In the genomic region with DNA sequence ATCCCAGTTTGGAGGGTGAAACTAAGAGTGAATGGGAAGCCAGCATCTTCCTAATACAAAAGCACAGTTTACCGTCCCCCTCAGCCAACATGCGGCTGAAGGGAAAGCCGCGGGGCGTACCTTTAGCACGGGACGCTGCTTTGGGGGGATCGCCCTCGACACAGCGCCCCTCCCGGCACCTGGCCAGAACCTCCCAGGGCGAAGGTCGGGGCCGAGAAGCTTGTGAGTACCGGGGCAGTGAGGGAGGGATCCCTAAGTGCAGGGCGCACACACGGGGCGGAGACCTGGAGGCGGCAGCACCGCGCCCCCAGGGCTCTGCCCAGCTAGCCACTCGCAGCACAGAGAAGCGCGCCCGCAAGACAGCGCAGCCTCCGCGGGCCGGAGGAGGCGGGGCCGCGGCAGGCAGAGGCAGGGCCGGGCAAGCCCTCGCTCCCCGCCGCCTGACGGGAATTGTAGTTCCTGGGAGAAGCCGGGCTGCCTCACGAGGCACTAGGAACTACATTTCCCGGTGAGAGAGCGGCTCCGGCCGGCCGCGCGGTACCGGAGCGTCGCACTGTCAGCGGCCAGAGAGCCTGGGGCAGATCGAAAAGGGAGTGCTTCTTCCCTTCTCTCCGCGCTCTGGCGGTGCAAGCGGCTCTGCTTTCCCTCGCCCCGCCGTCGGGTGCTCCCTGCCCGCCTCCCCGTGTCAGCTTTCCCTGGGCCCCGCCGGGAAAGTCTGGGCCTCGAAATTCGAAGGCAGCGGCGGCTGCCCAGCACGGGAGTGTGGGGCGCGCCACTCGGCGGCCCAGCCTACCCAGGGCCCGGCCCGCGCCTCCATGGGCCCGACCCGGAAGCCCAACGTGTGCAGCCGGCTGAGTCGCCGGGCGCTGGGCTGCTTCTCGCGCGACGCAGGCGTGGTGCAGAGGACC, we compare ENCODE assay signal across 1 cellular context.
A peak's percentile ranks its signal among the peaks of the same experiment; 100 is the strongest.
TF ChIP-seq lines count a peak whose summit lies in the region.

A gene with protein sequence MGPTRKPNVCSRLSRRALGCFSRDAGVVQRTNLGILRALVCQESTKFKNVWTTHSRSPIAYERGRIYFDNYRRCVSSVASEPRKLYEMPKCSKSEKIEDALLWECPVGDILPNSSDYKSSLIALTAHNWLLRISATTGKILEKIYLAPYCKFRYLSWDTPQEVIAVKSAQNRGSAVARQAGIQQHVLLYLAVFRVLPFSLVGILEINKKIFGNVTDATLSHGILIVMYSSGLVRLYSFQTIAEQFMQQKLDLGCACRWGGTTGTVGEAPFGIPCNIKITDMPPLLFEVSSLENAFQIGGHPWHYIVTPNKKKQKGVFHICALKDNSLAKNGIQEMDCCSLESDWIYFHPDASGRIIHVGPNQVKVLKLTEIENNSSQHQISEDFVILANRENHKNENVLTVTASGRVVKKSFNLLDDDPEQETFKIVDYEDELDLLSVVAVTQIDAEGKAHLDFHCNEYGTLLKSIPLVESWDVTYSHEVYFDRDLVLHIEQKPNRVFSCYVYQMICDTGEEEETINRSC (plus strand): TSS at position 464 of the 908 bp plus-strand sequence. CDS start 352 bp downstream, at position 816.
TSS of gene METTL8 (minus strand) at position 228 of the 908 bp plus-strand sequence. CDS start 41,805 bp downstream, outside the sequence.

TF ChIP-seq in H1, 55 proteins besides CTCF, POLR2A, EP300 and RAD21 (continues in another document):
- 0 out of 4 replicates have a peak, but pooled peaks of 1 of the 2 experiments have one; percentile 63 for TF ChIP-seq SIN3A (conservative IDR thresholded peaks at IDR 0.05 in 1 of 2, IDR thresholded peaks at IDR 0.05 in 1 of 2; ENCODE audit: low read depth in 1 of 2, low read length in 2 of 2)
- no peak for TF ChIP-seq EGR1 (IDR thresholded peaks at IDR 0.05; ENCODE audit: borderline replicate concordance, low read depth, low read length)
- no peak for TF ChIP-seq ATF3 (IDR thresholded peaks at IDR 0.05; ENCODE audit: insufficient read depth, low read depth, low read length)
- TF ChIP-seq SP1 (IDR thresholded peaks at IDR 0.05; ENCODE audit: low read depth, low read length) = no peak; the same call in 1 of the 2 replicates
- 0 out of 2 replicates have a peak, but pooled peaks have one; percentile 63 for TF ChIP-seq CHD1 (IDR thresholded peaks at IDR 0.05; ENCODE audit: low read depth, low read length)
- TF ChIP-seq, protein P1, sequence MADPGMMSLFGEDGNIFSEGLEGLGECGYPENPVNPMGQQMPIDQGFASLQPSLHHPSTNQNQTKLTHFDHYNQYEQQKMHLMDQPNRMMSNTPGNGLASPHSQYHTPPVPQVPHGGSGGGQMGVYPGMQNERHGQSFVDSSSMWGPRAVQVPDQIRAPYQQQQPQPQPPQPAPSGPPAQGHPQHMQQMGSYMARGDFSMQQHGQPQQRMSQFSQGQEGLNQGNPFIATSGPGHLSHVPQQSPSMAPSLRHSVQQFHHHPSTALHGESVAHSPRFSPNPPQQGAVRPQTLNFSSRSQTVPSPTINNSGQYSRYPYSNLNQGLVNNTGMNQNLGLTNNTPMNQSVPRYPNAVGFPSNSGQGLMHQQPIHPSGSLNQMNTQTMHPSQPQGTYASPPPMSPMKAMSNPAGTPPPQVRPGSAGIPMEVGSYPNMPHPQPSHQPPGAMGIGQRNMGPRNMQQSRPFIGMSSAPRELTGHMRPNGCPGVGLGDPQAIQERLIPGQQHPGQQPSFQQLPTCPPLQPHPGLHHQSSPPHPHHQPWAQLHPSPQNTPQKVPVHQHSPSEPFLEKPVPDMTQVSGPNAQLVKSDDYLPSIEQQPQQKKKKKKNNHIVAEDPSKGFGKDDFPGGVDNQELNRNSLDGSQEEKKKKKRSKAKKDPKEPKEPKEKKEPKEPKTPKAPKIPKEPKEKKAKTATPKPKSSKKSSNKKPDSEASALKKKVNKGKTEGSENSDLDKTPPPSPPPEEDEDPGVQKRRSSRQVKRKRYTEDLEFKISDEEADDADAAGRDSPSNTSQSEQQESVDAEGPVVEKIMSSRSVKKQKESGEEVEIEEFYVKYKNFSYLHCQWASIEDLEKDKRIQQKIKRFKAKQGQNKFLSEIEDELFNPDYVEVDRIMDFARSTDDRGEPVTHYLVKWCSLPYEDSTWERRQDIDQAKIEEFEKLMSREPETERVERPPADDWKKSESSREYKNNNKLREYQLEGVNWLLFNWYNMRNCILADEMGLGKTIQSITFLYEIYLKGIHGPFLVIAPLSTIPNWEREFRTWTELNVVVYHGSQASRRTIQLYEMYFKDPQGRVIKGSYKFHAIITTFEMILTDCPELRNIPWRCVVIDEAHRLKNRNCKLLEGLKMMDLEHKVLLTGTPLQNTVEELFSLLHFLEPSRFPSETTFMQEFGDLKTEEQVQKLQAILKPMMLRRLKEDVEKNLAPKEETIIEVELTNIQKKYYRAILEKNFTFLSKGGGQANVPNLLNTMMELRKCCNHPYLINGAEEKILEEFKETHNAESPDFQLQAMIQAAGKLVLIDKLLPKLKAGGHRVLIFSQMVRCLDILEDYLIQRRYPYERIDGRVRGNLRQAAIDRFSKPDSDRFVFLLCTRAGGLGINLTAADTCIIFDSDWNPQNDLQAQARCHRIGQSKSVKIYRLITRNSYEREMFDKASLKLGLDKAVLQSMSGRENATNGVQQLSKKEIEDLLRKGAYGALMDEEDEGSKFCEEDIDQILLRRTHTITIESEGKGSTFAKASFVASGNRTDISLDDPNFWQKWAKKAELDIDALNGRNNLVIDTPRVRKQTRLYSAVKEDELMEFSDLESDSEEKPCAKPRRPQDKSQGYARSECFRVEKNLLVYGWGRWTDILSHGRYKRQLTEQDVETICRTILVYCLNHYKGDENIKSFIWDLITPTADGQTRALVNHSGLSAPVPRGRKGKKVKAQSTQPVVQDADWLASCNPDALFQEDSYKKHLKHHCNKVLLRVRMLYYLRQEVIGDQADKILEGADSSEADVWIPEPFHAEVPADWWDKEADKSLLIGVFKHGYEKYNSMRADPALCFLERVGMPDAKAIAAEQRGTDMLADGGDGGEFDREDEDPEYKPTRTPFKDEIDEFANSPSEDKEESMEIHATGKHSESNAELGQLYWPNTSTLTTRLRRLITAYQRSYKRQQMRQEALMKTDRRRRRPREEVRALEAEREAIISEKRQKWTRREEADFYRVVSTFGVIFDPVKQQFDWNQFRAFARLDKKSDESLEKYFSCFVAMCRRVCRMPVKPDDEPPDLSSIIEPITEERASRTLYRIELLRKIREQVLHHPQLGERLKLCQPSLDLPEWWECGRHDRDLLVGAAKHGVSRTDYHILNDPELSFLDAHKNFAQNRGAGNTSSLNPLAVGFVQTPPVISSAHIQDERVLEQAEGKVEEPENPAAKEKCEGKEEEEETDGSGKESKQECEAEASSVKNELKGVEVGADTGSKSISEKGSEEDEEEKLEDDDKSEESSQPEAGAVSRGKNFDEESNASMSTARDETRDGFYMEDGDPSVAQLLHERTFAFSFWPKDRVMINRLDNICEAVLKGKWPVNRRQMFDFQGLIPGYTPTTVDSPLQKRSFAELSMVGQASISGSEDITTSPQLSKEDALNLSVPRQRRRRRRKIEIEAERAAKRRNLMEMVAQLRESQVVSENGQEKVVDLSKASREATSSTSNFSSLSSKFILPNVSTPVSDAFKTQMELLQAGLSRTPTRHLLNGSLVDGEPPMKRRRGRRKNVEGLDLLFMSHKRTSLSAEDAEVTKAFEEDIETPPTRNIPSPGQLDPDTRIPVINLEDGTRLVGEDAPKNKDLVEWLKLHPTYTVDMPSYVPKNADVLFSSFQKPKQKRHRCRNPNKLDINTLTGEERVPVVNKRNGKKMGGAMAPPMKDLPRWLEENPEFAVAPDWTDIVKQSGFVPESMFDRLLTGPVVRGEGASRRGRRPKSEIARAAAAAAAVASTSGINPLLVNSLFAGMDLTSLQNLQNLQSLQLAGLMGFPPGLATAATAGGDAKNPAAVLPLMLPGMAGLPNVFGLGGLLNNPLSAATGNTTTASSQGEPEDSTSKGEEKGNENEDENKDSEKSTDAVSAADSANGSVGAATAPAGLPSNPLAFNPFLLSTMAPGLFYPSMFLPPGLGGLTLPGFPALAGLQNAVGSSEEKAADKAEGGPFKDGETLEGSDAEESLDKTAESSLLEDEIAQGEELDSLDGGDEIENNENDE (IDR thresholded peaks at IDR 0.05; ENCODE audit: insufficient replicate concordance, low read length) = no peak
- TF ChIP-seq KDM1A (IDR thresholded peaks at IDR 0.05; ENCODE audit: borderline replicate concordance, low read length) = no peak
- no peak for TF ChIP-seq NANOG (IDR thresholded peaks at IDR 0.05; ENCODE audit: insufficient read depth, low read depth, low read length, poor library complexity, severe bottlenecking)
- TF ChIP-seq RXRA (IDR thresholded peaks at IDR 0.05; ENCODE audit: insufficient read depth, low read depth, low read length) = no peak
- no peak for TF ChIP-seq TCF12 (IDR thresholded peaks at IDR 0.05; ENCODE audit: low read depth, low read length)
- no peak for TF ChIP-seq TEAD4 (IDR thresholded peaks at IDR 0.05; ENCODE audit: low read depth, low read length)
- TF ChIP-seq ZNF274 (IDR thresholded peaks at IDR 0.05; ENCODE audit: borderline replicate concordance, extremely low read depth, low read length) = no peak
- TF ChIP-seq NRF1 (IDR thresholded peaks at IDR 0.05; ENCODE audit: low read depth, low read length) = no peak
- TF ChIP-seq BRCA1 (IDR thresholded peaks at IDR 0.05; ENCODE audit: low read depth, low read length) = no peak; the same call in 1 of the 2 replicates
- TF ChIP-seq RBBP5 (IDR thresholded peaks at IDR 0.05; ENCODE audit: borderline replicate concordance, low read depth, low read length) = peak; percentile 82; the same call in 1 of the 2 replicates
- TF ChIP-seq, protein P2, sequence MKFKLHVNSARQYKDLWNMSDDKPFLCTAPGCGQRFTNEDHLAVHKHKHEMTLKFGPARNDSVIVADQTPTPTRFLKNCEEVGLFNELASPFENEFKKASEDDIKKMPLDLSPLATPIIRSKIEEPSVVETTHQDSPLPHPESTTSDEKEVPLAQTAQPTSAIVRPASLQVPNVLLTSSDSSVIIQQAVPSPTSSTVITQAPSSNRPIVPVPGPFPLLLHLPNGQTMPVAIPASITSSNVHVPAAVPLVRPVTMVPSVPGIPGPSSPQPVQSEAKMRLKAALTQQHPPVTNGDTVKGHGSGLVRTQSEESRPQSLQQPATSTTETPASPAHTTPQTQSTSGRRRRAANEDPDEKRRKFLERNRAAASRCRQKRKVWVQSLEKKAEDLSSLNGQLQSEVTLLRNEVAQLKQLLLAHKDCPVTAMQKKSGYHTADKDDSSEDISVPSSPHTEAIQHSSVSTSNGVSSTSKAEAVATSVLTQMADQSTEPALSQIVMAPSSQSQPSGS (IDR thresholded peaks at IDR 0.05; ENCODE audit: low read length) = no peak
- TF ChIP-seq CEBPB (IDR thresholded peaks at IDR 0.05; ENCODE audit: low read depth, low read length) = no peak
- TF ChIP-seq JUND (IDR thresholded peaks at IDR 0.05; ENCODE audit: low read length) = 0 out of 2 replicates have a peak, but pooled peaks have one; percentile 44
- TF ChIP-seq CHD2 (IDR thresholded peaks at IDR 0.05; ENCODE audit: low read length) = peak; percentile 74; the same call in 1 of the 2 replicates
- no peak for TF ChIP-seq SRF (IDR thresholded peaks at IDR 0.05; ENCODE audit: low read depth, low read length)
- TF ChIP-seq RFX5 (IDR thresholded peaks at IDR 0.05; ENCODE audit: borderline replicate concordance, low read depth, low read length) = no peak
- peak; percentile 90 for TF ChIP-seq PHF8 (conservative IDR thresholded peaks at IDR 0.05; ENCODE audit: low read depth, low read length)
- TF ChIP-seq, protein P3, sequence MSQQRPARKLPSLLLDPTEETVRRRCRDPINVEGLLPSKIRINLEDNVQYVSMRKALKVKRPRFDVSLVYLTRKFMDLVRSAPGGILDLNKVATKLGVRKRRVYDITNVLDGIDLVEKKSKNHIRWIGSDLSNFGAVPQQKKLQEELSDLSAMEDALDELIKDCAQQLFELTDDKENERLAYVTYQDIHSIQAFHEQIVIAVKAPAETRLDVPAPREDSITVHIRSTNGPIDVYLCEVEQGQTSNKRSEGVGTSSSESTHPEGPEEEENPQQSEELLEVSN (IDR thresholded peaks at IDR 0.05) = no peak; the same call in none of the 2 replicates
- no peak for TF ChIP-seq HDAC6 (IDR thresholded peaks at IDR 0.05; ENCODE audit: low read depth, low read length)
- peak; percentile 75 for TF ChIP-seq SIX5 (IDR thresholded peaks at IDR 0.05; ENCODE audit: low read depth, low read length)
- TF ChIP-seq SUZ12 (IDR thresholded peaks at IDR 0.05; ENCODE audit: low read length) = no peak
- TF ChIP-seq, protein P4, sequence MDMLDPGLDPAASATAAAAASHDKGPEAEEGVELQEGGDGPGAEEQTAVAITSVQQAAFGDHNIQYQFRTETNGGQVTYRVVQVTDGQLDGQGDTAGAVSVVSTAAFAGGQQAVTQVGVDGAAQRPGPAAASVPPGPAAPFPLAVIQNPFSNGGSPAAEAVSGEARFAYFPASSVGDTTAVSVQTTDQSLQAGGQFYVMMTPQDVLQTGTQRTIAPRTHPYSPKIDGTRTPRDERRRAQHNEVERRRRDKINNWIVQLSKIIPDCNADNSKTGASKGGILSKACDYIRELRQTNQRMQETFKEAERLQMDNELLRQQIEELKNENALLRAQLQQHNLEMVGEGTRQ (IDR thresholded peaks at IDR 0.05; ENCODE audit: low read length) = peak; percentile 32; the same call in 1 of the 2 replicates
- TF ChIP-seq FOSL1 (IDR thresholded peaks at IDR 0.05; ENCODE audit: insufficient read depth, low read depth, low read length) = no peak
- TF ChIP-seq SP4 (IDR thresholded peaks at IDR 0.05; ENCODE audit: low read length) = 0 out of 2 replicates have a peak, but pooled peaks have one; percentile 24
- TF ChIP-seq YY1 (IDR thresholded peaks at IDR 0.05; ENCODE audit: low read depth, low read length) = no peak
- peak in 1 of 2 experiments; percentile 89; a peak in 2 of 4 replicates for TF ChIP-seq HDAC2 (IDR thresholded peaks at IDR 0.05; ENCODE audit: borderline replicate concordance in 1 of 2, low read depth in 2 of 2, low read length in 2 of 2)
- no peak for TF ChIP-seq CTBP2 (IDR thresholded peaks at IDR 0.05; ENCODE audit: borderline replicate concordance, insufficient read depth, insufficient read length, low read length)
- TF ChIP-seq, protein P5, sequence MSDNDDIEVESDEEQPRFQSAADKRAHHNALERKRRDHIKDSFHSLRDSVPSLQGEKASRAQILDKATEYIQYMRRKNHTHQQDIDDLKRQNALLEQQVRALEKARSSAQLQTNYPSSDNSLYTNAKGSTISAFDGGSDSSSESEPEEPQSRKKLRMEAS (IDR thresholded peaks at IDR 0.05) = peak; percentile 64; the same call in 1 of the 2 replicates
- no peak for TF ChIP-seq CBX8 (IDR thresholded peaks at IDR 0.05; ENCODE audit: borderline replicate concordance, low read depth, low read length)
- TF ChIP-seq RNF2 (IDR thresholded peaks at IDR 0.05; ENCODE audit: borderline replicate concordance, low read depth, low read length, missing control alignments, poor library complexity, severe bottlenecking) = no peak
- 0 out of 2 replicates have a peak, but pooled peaks have one; percentile 48 for TF ChIP-seq GTF2F1 (IDR thresholded peaks at IDR 0.05; ENCODE audit: borderline replicate concordance, low read depth, low read length)
- TF ChIP-seq CREB1 (IDR thresholded peaks at IDR 0.05) = peak; percentile 40
- no peak for TF ChIP-seq JUN (IDR thresholded peaks at IDR 0.05; ENCODE audit: low read depth, low read length)
- peak; percentile 56 for TF ChIP-seq TBP (IDR thresholded peaks at IDR 0.05; ENCODE audit: low read depth, low read length)
- TF ChIP-seq KDM5A (IDR thresholded peaks at IDR 0.05; ENCODE audit: low read length) = no peak
- no peak for TF ChIP-seq MAFK (IDR thresholded peaks at IDR 0.05; ENCODE audit: low read depth, low read length)
- no peak for TF ChIP-seq SP2 (IDR thresholded peaks at IDR 0.05; ENCODE audit: low read length)
- no peak for TF ChIP-seq CBX5 (IDR thresholded peaks at IDR 0.05; ENCODE audit: low read depth, low read length)
- peak; percentile 81; the same call in 1 of the 2 replicates for TF ChIP-seq TAF1 (IDR thresholded peaks at IDR 0.05; ENCODE audit: low read depth, low read length)
